ENCODE assay signal across 31 cellular contexts in genomic region chr14:45246151-45246550, GRCh38.
"Had no signal": no experiment of that assay in that cellular context is flagged by ENCODE, and none has a peak within 500 bp of the region (broad histone marks: within the 10 kb centered on the region; RNA-seq: fewer than 3 reads in every experiment).

No MANE protein-coding gene starts in this region.

- H3K9me3 ChIP-seq: adrenal gland, body of pancreas, ovary, right lobe of liver, thoracic aorta, vagina had no signal

- H3K27me3 ChIP-seq: adrenal gland, body of pancreas, dorsolateral prefrontal cortex, ovary, right lobe of liver, vagina had no signal

- H3K27ac Mint-ChIP-seq: activated CD4-positive, alpha-beta memory T cell treated with anti-CD3 and anti-CD28 coated beads for 36 hours; activated CD4-positive, alpha-beta T cell treated with anti-CD3 and anti-CD28 coated beads, Interleukin-2, amount 10 ng/mL, durations not matched to agents 24 days and 14 days; activated naive CD4-positive, alpha-beta T cell treated with anti-CD3 and anti-CD28 coated beads for 36 hours; activated naive CD8-positive, alpha-beta T cell treated with anti-CD3 and anti-CD28 coated beads for 36 hours; activated T-helper 1 cell treated with anti-CD3 and anti-CD28 coated beads, Interleukin-12 subunit alpha, Interleukin-12 subunit beta, Interleukin-2, Interleukin-4 antibody, amounts not matched to agents 30 ng/mL and 10 ng/mL and 1 ng/mL, durations not matched to agents 14 hours and 24 hours and 36 hours; mesothelial cell of epicardium; natural killer cell treated with Interleukin-12 subunit alpha and Interleukin-12 subunit beta and Interleukin-15 and Interleukin-18, amount 100 ng/mL, for 72 hours; progenitor cell of endocrine pancreas; stimulated activated effector memory CD8-positive, alpha-beta T cell treated with anti-CD3 and anti-CD28 coated beads, Interleukin-12 subunit alpha, Interleukin-12 subunit beta, amount 100 ng/mL, for 72 hours; stimulated activated naive CD8-positive, alpha-beta T cell treated with anti-CD3 and anti-CD28 coated beads, Interleukin-15, Interleukin-2, amounts not matched to agents 100 ng/mL and 50 ng/mL, for 24 hours; type B pancreatic cell had no signal

- H3K27me3 Mint-ChIP-seq: activated CD4-positive, alpha-beta memory T cell treated with anti-CD3 and anti-CD28 coated beads for 36 hours; activated CD4-positive, alpha-beta T cell treated with anti-CD3 and anti-CD28 coated beads, Interleukin-2, amount 10 ng/mL, durations not matched to agents 24 days and 14 days; activated naive CD8-positive, alpha-beta T cell treated with anti-CD3 and anti-CD28 coated beads for 36 hours; natural killer cell treated with Interleukin-12 subunit alpha and Interleukin-12 subunit beta and Interleukin-15 and Interleukin-18, amount 100 ng/mL, for 72 hours; progenitor cell of endocrine pancreas; stimulated activated naive CD8-positive, alpha-beta T cell treated with anti-CD3 and anti-CD28 coated beads, Interleukin-15, Interleukin-2, amounts not matched to agents 100 ng/mL and 50 ng/mL, for 24 hours; type B pancreatic cell had no signal

- H3K27ac ChIP-seq: adrenal gland, body of pancreas, coronary artery, dorsolateral prefrontal cortex, ovary, right lobe of liver, thoracic aorta, vagina had no signal

- H3K36me3 Mint-ChIP-seq: natural killer cell treated with Interleukin-12 subunit alpha and Interleukin-12 subunit beta and Interleukin-15 and Interleukin-18, amount 100 ng/mL, for 72 hours had no signal

- DNase-seq: activated CD4-positive, alpha-beta memory T cell treated with anti-CD3 and anti-CD28 coated beads for 36 hours; activated CD4-positive, CD25-positive, alpha-beta regulatory T cell treated with anti-CD3 and anti-CD28 coated beads, Interleukin-2, amount 50 U/mL, for 72 hours; activated CD8-positive, alpha-beta memory T cell treated with anti-CD3 and anti-CD28 coated beads, Interleukin-2, amount 50 U/mL, for 4 hours; activated effector memory CD4-positive, alpha-beta T cell treated with anti-CD3 and anti-CD28 coated beads, Interleukin-2, amount 50 U/mL, for 16 hours; activated naive CD4-positive, alpha-beta T cell treated with anti-CD3 and anti-CD28 coated beads for 36 hours; activated naive CD8-positive, alpha-beta T cell treated with anti-CD3 and anti-CD28 coated beads for 36 hours; activated T-cell treated with anti-CD3 and anti-CD28 coated beads, Interleukin-2, amount 50 U/mL, for 1 hour; adrenal gland; aorta; body of pancreas; dorsolateral prefrontal cortex; effector memory CD4-positive, alpha-beta T cell; foreskin fibroblast; head of caudate nucleus; hippocampal formation; left colon; ovary; right lobe of liver; small intestine; stimulated activated CD4-positive, alpha-beta T cell treated with anti-CD3 and anti-CD28 coated beads, Interleukin-4, amount 100 ng/mL, for 24 hours had no signal

- H3K4me3 ChIP-seq: adrenal gland, body of pancreas, coronary artery, dorsolateral prefrontal cortex, ovary, right lobe of liver, thoracic aorta, vagina had no signal

- H3K9me3 Mint-ChIP-seq: activated CD4-positive, alpha-beta memory T cell treated with anti-CD3 and anti-CD28 coated beads for 36 hours; activated CD4-positive, alpha-beta T cell treated with anti-CD3 and anti-CD28 coated beads, Interleukin-2, amount 10 ng/mL, durations not matched to agents 24 days and 14 days; activated naive CD4-positive, alpha-beta T cell treated with anti-CD3 and anti-CD28 coated beads for 36 hours; activated naive CD8-positive, alpha-beta T cell treated with anti-CD3 and anti-CD28 coated beads for 36 hours; activated T-helper 1 cell treated with anti-CD3 and anti-CD28 coated beads, Interleukin-12 subunit alpha, Interleukin-12 subunit beta, Interleukin-2, Interleukin-4 antibody, amounts not matched to agents 30 ng/mL and 10 ng/mL and 1 ng/mL, durations not matched to agents 14 hours and 24 hours and 36 hours; mesothelial cell of epicardium; natural killer cell treated with Interleukin-12 subunit alpha and Interleukin-12 subunit beta and Interleukin-15 and Interleukin-18, amount 100 ng/mL, for 72 hours; stimulated activated effector memory CD8-positive, alpha-beta T cell treated with anti-CD3 and anti-CD28 coated beads, Interleukin-12 subunit alpha, Interleukin-12 subunit beta, amount 100 ng/mL, for 72 hours; stimulated activated naive CD8-positive, alpha-beta T cell treated with anti-CD3 and anti-CD28 coated beads, Interleukin-15, Interleukin-2, amounts not matched to agents 100 ng/mL and 50 ng/mL, for 24 hours; type B pancreatic cell had no signal

- ATAC-seq: body of pancreas, left colon, right lobe of liver had no signal

- H3K36me3 ChIP-seq: adrenal gland, ovary, right lobe of liver, thoracic aorta, vagina had no signal

- H3K4me1 ChIP-seq: right lobe of liver had no signal

- H3K4me3 Mint-ChIP-seq: activated CD4-positive, alpha-beta memory T cell treated with anti-CD3 and anti-CD28 coated beads for 36 hours; activated CD4-positive, alpha-beta T cell treated with anti-CD3 and anti-CD28 coated beads, Interleukin-2, amount 10 ng/mL, durations not matched to agents 24 days and 14 days; activated naive CD4-positive, alpha-beta T cell treated with anti-CD3 and anti-CD28 coated beads for 36 hours; activated naive CD8-positive, alpha-beta T cell treated with anti-CD3 and anti-CD28 coated beads for 36 hours; activated T-helper 1 cell treated with anti-CD3 and anti-CD28 coated beads, Interleukin-12 subunit alpha, Interleukin-12 subunit beta, Interleukin-2, Interleukin-4 antibody, amounts not matched to agents 30 ng/mL and 10 ng/mL and 1 ng/mL, durations not matched to agents 14 hours and 24 hours and 36 hours; mesothelial cell of epicardium; natural killer cell treated with Interleukin-12 subunit alpha and Interleukin-12 subunit beta and Interleukin-15 and Interleukin-18, amount 100 ng/mL, for 72 hours; stimulated activated effector memory CD8-positive, alpha-beta T cell treated with anti-CD3 and anti-CD28 coated beads, Interleukin-12 subunit alpha, Interleukin-12 subunit beta, amount 100 ng/mL, for 72 hours; stimulated activated naive CD8-positive, alpha-beta T cell treated with anti-CD3 and anti-CD28 coated beads, Interleukin-15, Interleukin-2, amounts not matched to agents 100 ng/mL and 50 ng/mL, for 24 hours; type B pancreatic cell had no signal
